Comparison of ENCODE assay signal across 1 cellular context in genomic region chr1:59317343-59317742, GRCh38.
TF ChIP-seq lines count a peak whose summit lies in the region.

No MANE protein-coding gene starts in this region.

TF ChIP-seq in HepG2, 621 proteins besides CTCF, POLR2A, EP300 and RAD21 (continued from another document and continues in another):
- TF ChIP-seq, protein P1, sequence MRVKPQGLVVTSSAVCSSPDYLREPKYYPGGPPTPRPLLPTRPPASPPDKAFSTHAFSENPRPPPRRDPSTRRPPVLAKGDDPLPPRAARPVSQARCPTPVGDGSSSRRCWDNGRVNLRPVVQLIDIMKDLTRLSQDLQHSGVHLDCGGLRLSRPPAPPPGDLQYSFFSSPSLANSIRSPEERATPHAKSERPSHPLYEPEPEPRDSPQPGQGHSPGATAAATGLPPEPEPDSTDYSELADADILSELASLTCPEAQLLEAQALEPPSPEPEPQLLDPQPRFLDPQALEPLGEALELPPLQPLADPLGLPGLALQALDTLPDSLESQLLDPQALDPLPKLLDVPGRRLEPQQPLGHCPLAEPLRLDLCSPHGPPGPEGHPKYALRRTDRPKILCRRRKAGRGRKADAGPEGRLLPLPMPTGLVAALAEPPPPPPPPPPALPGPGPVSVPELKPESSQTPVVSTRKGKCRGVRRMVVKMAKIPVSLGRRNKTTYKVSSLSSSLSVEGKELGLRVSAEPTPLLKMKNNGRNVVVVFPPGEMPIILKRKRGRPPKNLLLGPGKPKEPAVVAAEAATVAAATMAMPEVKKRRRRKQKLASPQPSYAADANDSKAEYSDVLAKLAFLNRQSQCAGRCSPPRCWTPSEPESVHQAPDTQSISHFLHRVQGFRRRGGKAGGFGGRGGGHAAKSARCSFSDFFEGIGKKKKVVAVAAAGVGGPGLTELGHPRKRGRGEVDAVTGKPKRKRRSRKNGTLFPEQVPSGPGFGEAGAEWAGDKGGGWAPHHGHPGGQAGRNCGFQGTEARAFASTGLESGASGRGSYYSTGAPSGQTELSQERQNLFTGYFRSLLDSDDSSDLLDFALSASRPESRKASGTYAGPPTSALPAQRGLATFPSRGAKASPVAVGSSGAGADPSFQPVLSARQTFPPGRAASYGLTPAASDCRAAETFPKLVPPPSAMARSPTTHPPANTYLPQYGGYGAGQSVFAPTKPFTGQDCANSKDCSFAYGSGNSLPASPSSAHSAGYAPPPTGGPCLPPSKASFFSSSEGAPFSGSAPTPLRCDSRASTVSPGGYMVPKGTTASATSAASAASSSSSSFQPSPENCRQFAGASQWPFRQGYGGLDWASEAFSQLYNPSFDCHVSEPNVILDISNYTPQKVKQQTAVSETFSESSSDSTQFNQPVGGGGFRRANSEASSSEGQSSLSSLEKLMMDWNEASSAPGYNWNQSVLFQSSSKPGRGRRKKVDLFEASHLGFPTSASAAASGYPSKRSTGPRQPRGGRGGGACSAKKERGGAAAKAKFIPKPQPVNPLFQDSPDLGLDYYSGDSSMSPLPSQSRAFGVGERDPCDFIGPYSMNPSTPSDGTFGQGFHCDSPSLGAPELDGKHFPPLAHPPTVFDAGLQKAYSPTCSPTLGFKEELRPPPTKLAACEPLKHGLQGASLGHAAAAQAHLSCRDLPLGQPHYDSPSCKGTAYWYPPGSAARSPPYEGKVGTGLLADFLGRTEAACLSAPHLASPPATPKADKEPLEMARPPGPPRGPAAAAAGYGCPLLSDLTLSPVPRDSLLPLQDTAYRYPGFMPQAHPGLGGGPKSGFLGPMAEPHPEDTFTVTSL (CRISPR knock-in tag; IDR thresholded peaks at IDR 0.05; ENCODE audit: borderline replicate concordance) = peak; percentile 82
- TF ChIP-seq NR1H2 (CRISPR knock-in tag; IDR thresholded peaks at IDR 0.05; ENCODE audit: borderline replicate concordance, low read depth) = no peak
- peak; percentile 71; the same call in 1 of the 2 replicates for TF ChIP-seq TEF (CRISPR knock-in tag; IDR thresholded peaks at IDR 0.05)
- TF ChIP-seq, protein P2, sequence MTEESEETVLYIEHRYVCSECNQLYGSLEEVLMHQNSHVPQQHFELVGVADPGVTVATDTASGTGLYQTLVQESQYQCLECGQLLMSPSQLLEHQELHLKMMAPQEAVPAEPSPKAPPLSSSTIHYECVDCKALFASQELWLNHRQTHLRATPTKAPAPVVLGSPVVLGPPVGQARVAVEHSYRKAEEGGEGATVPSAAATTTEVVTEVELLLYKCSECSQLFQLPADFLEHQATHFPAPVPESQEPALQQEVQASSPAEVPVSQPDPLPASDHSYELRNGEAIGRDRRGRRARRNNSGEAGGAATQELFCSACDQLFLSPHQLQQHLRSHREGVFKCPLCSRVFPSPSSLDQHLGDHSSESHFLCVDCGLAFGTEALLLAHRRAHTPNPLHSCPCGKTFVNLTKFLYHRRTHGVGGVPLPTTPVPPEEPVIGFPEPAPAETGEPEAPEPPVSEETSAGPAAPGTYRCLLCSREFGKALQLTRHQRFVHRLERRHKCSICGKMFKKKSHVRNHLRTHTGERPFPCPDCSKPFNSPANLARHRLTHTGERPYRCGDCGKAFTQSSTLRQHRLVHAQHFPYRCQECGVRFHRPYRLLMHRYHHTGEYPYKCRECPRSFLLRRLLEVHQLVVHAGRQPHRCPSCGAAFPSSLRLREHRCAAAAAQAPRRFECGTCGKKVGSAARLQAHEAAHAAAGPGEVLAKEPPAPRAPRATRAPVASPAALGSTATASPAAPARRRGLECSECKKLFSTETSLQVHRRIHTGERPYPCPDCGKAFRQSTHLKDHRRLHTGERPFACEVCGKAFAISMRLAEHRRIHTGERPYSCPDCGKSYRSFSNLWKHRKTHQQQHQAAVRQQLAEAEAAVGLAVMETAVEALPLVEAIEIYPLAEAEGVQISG (CRISPR knock-in tag; IDR thresholded peaks at IDR 0.05) = no peak
- peak; percentile 40; the same call in 1 of the 2 replicates for TF ChIP-seq CREM (IDR thresholded peaks at IDR 0.05)
- TF ChIP-seq CREM (CRISPR knock-in tag; IDR thresholded peaks at IDR 0.05) = no peak
- no peak for TF ChIP-seq BCL3 (CRISPR knock-in tag; IDR thresholded peaks at IDR 0.05)
- peak; percentile 78 for TF ChIP-seq SALL1 (CRISPR knock-in tag; IDR thresholded peaks at IDR 0.05)
- TF ChIP-seq ZNF768 (CRISPR knock-in tag; IDR thresholded peaks at IDR 0.05) = no peak
- TF ChIP-seq HIC2 (CRISPR knock-in tag; IDR thresholded peaks at IDR 0.05; ENCODE audit: low read depth) = no peak
- TF ChIP-seq, protein P3, sequence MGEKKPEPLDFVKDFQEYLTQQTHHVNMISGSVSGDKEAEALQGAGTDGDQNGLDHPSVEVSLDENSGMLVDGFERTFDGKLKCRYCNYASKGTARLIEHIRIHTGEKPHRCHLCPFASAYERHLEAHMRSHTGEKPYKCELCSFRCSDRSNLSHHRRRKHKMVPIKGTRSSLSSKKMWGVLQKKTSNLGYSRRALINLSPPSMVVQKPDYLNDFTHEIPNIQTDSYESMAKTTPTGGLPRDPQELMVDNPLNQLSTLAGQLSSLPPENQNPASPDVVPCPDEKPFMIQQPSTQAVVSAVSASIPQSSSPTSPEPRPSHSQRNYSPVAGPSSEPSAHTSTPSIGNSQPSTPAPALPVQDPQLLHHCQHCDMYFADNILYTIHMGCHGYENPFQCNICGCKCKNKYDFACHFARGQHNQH (CRISPR knock-in tag; IDR thresholded peaks at IDR 0.05) = no peak
- TF ChIP-seq HOXA9 (CRISPR knock-in tag; IDR thresholded peaks at IDR 0.05; ENCODE audit: borderline replicate concordance) = no peak
- TF ChIP-seq LCORL (IDR thresholded peaks at IDR 0.05) = no peak
- peak; percentile 68; the same call in 1 of the 2 replicates for TF ChIP-seq LCORL (CRISPR knock-in tag; IDR thresholded peaks at IDR 0.05)
- TF ChIP-seq ZNF569 (CRISPR knock-in tag; IDR thresholded peaks at IDR 0.05; ENCODE audit: borderline replicate concordance) = no peak
- peak; percentile 76; the same call in 1 of the 2 replicates for TF ChIP-seq HOMEZ (CRISPR knock-in tag; IDR thresholded peaks at IDR 0.05; ENCODE audit: low read depth)
- TF ChIP-seq ZNF776 (CRISPR knock-in tag; IDR thresholded peaks at IDR 0.05) = no peak
- no peak for TF ChIP-seq ZNF878 (CRISPR knock-in tag; IDR thresholded peaks at IDR 0.05)
- TF ChIP-seq HOXA7 (CRISPR knock-in tag; IDR thresholded peaks at IDR 0.05) = no peak
- no peak for TF ChIP-seq ZSCAN25 (CRISPR knock-in tag; IDR thresholded peaks at IDR 0.05)
- no peak for TF ChIP-seq GABPB1 (CRISPR knock-in tag; IDR thresholded peaks at IDR 0.05)
- TF ChIP-seq SP2 (CRISPR knock-in tag; IDR thresholded peaks at IDR 0.05) = no peak
- TF ChIP-seq MXD4 (CRISPR knock-in tag; IDR thresholded peaks at IDR 0.05) = no peak
- TF ChIP-seq, protein P4, sequence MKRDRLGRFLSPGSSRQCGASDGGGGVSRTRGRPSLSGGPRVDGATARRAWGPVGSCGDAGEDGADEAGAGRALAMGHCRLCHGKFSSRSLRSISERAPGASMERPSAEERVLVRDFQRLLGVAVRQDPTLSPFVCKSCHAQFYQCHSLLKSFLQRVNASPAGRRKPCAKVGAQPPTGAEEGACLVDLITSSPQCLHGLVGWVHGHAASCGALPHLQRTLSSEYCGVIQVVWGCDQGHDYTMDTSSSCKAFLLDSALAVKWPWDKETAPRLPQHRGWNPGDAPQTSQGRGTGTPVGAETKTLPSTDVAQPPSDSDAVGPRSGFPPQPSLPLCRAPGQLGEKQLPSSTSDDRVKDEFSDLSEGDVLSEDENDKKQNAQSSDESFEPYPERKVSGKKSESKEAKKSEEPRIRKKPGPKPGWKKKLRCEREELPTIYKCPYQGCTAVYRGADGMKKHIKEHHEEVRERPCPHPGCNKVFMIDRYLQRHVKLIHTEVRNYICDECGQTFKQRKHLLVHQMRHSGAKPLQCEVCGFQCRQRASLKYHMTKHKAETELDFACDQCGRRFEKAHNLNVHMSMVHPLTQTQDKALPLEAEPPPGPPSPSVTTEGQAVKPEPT (CRISPR knock-in tag; IDR thresholded peaks at IDR 0.05; ENCODE audit: low read depth) = no peak
- TF ChIP-seq TEAD3 (CRISPR knock-in tag; optimal IDR thresholded peaks at IDR 0.05; ENCODE audit: borderline replicate concordance) = no peak
- no peak for TF ChIP-seq ZNF441 (CRISPR knock-in tag; IDR thresholded peaks at IDR 0.05; ENCODE audit: borderline replicate concordance)
- peak; percentile 39 for TF ChIP-seq TCF7 (IDR thresholded peaks at IDR 0.05; ENCODE audit: low read depth)
- no peak for TF ChIP-seq HNRNPH1 (optimal IDR thresholded peaks at IDR 0.05; ENCODE audit: low read depth, low read length)
- TF ChIP-seq GTF2F1 (IDR thresholded peaks at IDR 0.05; ENCODE audit: low read length) = no peak
- TF ChIP-seq, protein P5, sequence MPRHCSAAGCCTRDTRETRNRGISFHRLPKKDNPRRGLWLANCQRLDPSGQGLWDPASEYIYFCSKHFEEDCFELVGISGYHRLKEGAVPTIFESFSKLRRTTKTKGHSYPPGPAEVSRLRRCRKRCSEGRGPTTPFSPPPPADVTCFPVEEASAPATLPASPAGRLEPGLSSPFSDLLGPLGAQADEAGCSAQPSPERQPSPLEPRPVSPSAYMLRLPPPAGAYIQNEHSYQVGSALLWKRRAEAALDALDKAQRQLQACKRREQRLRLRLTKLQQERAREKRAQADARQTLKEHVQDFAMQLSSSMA (CRISPR knock-in tag; IDR thresholded peaks at IDR 0.05) = no peak
- 0 out of 2 replicates have a peak, but pooled peaks have one; percentile 17 for TF ChIP-seq MIER2 (CRISPR knock-in tag; IDR thresholded peaks at IDR 0.05)
- TF ChIP-seq RAD51 (IDR thresholded peaks at IDR 0.05; ENCODE audit: borderline replicate concordance) = no peak
- no peak for TF ChIP-seq SOX6 (IDR thresholded peaks at IDR 0.05)
- peak; percentile 85 for TF ChIP-seq SOX6 (CRISPR knock-in tag; IDR thresholded peaks at IDR 0.05)
- no peak for TF ChIP-seq CENPX (CRISPR knock-in tag; IDR thresholded peaks at IDR 0.05)
- TF ChIP-seq ZNF337 (CRISPR knock-in tag; IDR thresholded peaks at IDR 0.05; ENCODE audit: borderline replicate concordance, low read depth) = no peak
- TF ChIP-seq ZFAT (CRISPR knock-in tag; conservative IDR thresholded peaks at IDR 0.05) = no peak
- no peak for TF ChIP-seq SIN3A (IDR thresholded peaks at IDR 0.05; ENCODE audit: borderline replicate concordance, low read depth, low read length)
- TF ChIP-seq SIX4 (CRISPR knock-in tag; IDR thresholded peaks at IDR 0.05) = peak; percentile 63; the same call in 1 of the 2 replicates
- no peak for TF ChIP-seq NFRKB (IDR thresholded peaks at IDR 0.05)
- TF ChIP-seq SETDB1 (CRISPR knock-in tag; IDR thresholded peaks at IDR 0.05; ENCODE audit: borderline replicate concordance) = no peak
- TF ChIP-seq POLR2AphosphoS2 (IDR thresholded peaks at IDR 0.05; ENCODE audit: low read depth, low read length) = no peak
- no peak for TF ChIP-seq MATR3 (CRISPR knock-in tag; IDR thresholded peaks at IDR 0.05)
- TF ChIP-seq, protein P6, sequence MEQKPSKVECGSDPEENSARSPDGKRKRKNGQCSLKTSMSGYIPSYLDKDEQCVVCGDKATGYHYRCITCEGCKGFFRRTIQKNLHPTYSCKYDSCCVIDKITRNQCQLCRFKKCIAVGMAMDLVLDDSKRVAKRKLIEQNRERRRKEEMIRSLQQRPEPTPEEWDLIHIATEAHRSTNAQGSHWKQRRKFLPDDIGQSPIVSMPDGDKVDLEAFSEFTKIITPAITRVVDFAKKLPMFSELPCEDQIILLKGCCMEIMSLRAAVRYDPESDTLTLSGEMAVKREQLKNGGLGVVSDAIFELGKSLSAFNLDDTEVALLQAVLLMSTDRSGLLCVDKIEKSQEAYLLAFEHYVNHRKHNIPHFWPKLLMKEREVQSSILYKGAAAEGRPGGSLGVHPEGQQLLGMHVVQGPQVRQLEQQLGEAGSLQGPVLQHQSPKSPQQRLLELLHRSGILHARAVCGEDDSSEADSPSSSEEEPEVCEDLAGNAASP (CRISPR knock-in tag; IDR thresholded peaks at IDR 0.05; ENCODE audit: borderline replicate concordance) = peak; percentile 43; the same call in 1 of the 2 replicates
- no peak for TF ChIP-seq TP53 (CRISPR knock-in tag; conservative IDR thresholded peaks at IDR 0.05)
- peak; percentile 82 for TF ChIP-seq RXRB (CRISPR knock-in tag; IDR thresholded peaks at IDR 0.05; ENCODE audit: borderline replicate concordance)
- peak; percentile 58; the same call in 1 of the 2 replicates for TF ChIP-seq ZMYM4 (CRISPR knock-in tag; IDR thresholded peaks at IDR 0.05)
- TF ChIP-seq NR2F2 (IDR thresholded peaks at IDR 0.05; ENCODE audit: borderline replicate concordance, low read depth) = peak; percentile 57; the same call in 1 of the 2 replicates
- TF ChIP-seq SP4 (CRISPR knock-in tag; IDR thresholded peaks at IDR 0.05) = no peak
- TF ChIP-seq HOXA3 (CRISPR knock-in tag; IDR thresholded peaks at IDR 0.05) = peak; percentile 48; the same call in 1 of the 2 replicates
